ENCODE assay signal across 6 cellular contexts in the genomic region with DNA sequence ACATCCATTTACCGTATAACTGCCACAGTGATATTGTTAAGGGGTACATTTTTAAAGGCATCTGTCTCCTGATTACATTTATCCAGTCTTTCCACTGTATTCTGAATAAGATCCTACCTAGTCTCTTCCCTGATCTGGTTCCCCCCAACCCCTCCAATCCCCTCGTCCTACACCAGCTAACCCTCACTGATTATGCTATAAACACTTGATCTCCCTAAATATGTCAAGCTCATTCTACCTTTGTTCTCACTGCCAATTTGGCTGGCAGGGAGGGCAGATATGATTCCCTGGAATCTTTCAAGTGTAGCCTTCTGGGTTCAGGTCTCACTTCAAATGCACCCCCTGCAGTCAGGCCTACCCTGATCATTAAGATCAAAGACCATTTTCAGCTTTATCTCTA.
"Had no signal": no experiment of that assay in that cellular context is flagged by ENCODE, and none has a peak within 500 bp of the region (broad histone marks: within the 10 kb centered on the region; RNA-seq: fewer than 3 reads in every experiment).

No MANE protein-coding gene starts in this region.

- H3K4me3 ChIP-seq: GM23248, HAP-1 had no signal

- H3K27ac ChIP-seq: GM23248 had no signal

- H3K9ac ChIP-seq: GM23248 had no signal

- DNase-seq: GM23248, GOT3, H7, HFFc6, IMR-90 had no signal

- H3K4me1 ChIP-seq: HAP-1 had no signal

- H3K36me3 ChIP-seq: HAP-1 had no signal
